ENCODE assay signal across 18 cellular contexts in the genomic region with DNA sequence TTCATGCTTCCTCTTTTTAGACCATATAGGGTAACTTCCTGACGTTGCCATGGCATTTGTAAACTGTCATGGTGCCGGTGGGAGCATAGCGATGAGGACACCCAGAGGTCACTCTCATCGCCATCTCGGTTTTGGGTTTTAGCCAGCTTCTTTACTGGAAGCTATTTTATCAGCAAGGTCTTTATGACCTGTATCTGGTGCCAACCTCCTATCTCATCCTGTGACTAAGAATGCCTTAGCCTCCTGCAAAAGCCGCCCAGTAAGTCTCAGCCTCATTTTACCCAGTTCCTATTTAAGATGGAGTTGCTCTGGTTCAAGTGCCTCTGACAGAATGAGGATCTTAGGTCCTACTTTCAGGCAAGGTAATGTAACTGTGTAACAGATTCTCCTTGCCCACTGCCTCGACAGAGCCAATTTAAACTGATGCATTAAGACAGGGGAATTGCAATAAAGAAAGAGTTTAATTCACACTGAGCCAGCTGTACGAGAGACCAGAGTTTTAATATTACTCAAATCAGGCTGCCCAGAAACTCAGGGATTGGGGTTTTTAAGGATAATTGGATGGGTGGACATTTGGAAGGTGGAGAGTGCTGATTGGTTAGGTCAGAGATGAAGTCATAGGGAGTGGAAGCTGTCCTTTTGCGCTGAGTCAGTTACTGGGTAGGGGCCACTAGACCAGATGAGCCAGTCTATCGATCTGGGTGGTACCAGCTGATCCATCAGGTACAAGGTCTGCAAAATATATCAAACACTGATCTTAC. TPM values are rescaled to one million over a fixed set of nuclear protein-coding genes. Genes with fewer than 3 reads are reported as not detected.
DNase-seq lines count a peak whose midpoint lies in the region; ATAC-seq, FAIRE-seq and TF ChIP-seq lines count a peak whose summit lies in the region.
"Had no signal": no experiment of that assay in that cellular context is flagged by ENCODE, and none has a peak within 500 bp of the region (broad histone marks: within the 10 kb centered on the region; RNA-seq: fewer than 3 reads in every experiment).

No MANE protein-coding gene starts in this region.

- H3K4me1 ChIP-seq in K562 (replicated peaks in 1 of 2; ENCODE audit: control insufficient read depth in 2 of 2, insufficient read depth in 2 of 2, low read length in 2 of 2) = peaks cover 21 to 34% of the 10 kb centered on the region in 2 experiments; a peak in 4 of 5 replicates
- H3K4me1 ChIP-seq: uterus had no signal

- POLR2A ChIA-PET in K562 (lab: Yijun Ruan, JAX) = interaction anchor here (1.1 kb wide), 1 partner anchor 11 kb away, joined by 5 read pairs; no protein-coding TSS in a partner anchor

- CTCF ChIA-PET in K562 (lab: Yijun Ruan, JAX; ENCODE audit: low intra/inter-chr PET ratio) = no interaction called here

- H3K4me2 ChIP-seq in K562 (ENCODE audit: insufficient read depth, low read length) = peak overlapping the region; percentile 14; the same call in 1 of the 2 replicates

- peak overlapping the region; percentile 69 for H2AFZ ChIP-seq in K562 (ENCODE audit: low read depth, low read length)

- no peak overlapping the region for H3K4me3 ChIP-seq in K562
- H3K4me3 ChIP-seq: lung, uterus had no signal

- H3K9ac ChIP-seq in K562 (ENCODE audit: insufficient read depth in 1 of 2, low read depth in 2 of 2, low read length in 2 of 2) = 0 out of 4 replicates have a peak overlapping the region, but pooled peaks of 1 of the 2 experiments have one; percentile 12

- H3K4me3 Mint-ChIP-seq in activated naive CD8-positive, alpha-beta T cell = no peak overlapping the region
- no peak overlapping the region for H3K4me3 Mint-ChIP-seq in activated naive CD8-positive, alpha-beta T cell treated with anti-CD3 and anti-CD28 coated beads for 36 hours
- no peak overlapping the region for H3K4me3 Mint-ChIP-seq in progenitor cell of endocrine pancreas (ENCODE audit: low read depth)
- H3K4me3 Mint-ChIP-seq: activated CD4-positive, alpha-beta T cell treated with anti-CD3 and anti-CD28 coated beads, Interleukin-2, amount 10 ng/mL, durations not matched to agents 7 days and 5 days had no signal

- peak; percentile 42 for ATAC-seq in K562

- peaks cover 3% of the 10 kb centered on the region; the same call in 1 of the 2 replicates for H3K9me3 ChIP-seq in K562 (replicated peaks; ENCODE audit: control insufficient read depth, insufficient read depth, low read depth, low read length)
- H3K9me3 ChIP-seq: uterus had no signal

- H3K27me3 ChIP-seq in K562 (ENCODE audit: control insufficient read depth in 2 of 2, insufficient read depth in 2 of 2, low read length in 2 of 2) = no peaks in the 10 kb centered on the region
- H3K27me3 ChIP-seq: uterus had no signal

- no peak for TF ChIP-seq RAD21 in K562 (CRISPR knock-in tag; conservative IDR thresholded peaks at IDR 0.05 in 1 of 2, IDR thresholded peaks at IDR 0.05 in 1 of 2)

- no peak for TF ChIP-seq POLR2A in K562 (conservative IDR thresholded peaks at IDR 0.05)

- peaks cover 13% of the 10 kb centered on the region for H3K36me3 Mint-ChIP-seq in activated naive CD8-positive, alpha-beta T cell
- H3K36me3 Mint-ChIP-seq in activated naive CD8-positive, alpha-beta T cell treated with anti-CD3 and anti-CD28 coated beads for 36 hours = peaks cover 16% of the 10 kb centered on the region
- H3K36me3 Mint-ChIP-seq in progenitor cell of endocrine pancreas (ENCODE audit: insufficient read depth) = peaks cover 5% of the 10 kb centered on the region

- H3K27ac Mint-ChIP-seq in activated naive CD8-positive, alpha-beta T cell = peak overlapping the region; percentile 5
- no peak overlapping the region for H3K27ac Mint-ChIP-seq in activated naive CD8-positive, alpha-beta T cell treated with anti-CD3 and anti-CD28 coated beads for 36 hours
- H3K27ac Mint-ChIP-seq in progenitor cell of endocrine pancreas = peak overlapping the region; percentile 80

- TF ChIP-seq EP300 in K562 (IDR thresholded peaks at IDR 0.05; ENCODE audit: low read length) = no peak

- no peaks in the 10 kb centered on the region for H3K27me3 Mint-ChIP-seq in activated naive CD8-positive, alpha-beta T cell
- no peaks in the 10 kb centered on the region for H3K27me3 Mint-ChIP-seq in activated naive CD8-positive, alpha-beta T cell treated with anti-CD3 and anti-CD28 coated beads for 36 hours
- H3K27me3 Mint-ChIP-seq in progenitor cell of endocrine pancreas = no peaks in the 10 kb centered on the region
- H3K27me3 Mint-ChIP-seq: activated CD4-positive, alpha-beta T cell treated with anti-CD3 and anti-CD28 coated beads, Interleukin-2, amount 10 ng/mL, durations not matched to agents 7 days and 5 days had no signal

- 25% methylated on average over 10 of the region's 10 CpGs for WGBS in K562 (ENCODE audit: insufficient coverage, low coverage, missing lambda C conversion rate)

- peak overlapping the region; percentile 70 for H3K27ac ChIP-seq in K562 (ENCODE audit: extremely low read depth, low read depth, low read length)
- H3K27ac ChIP-seq: uterus had no signal

- H3K9me3 Mint-ChIP-seq in activated naive CD8-positive, alpha-beta T cell (ENCODE audit: low read depth) = peaks cover 13% of the 10 kb centered on the region
- H3K9me3 Mint-ChIP-seq in activated naive CD8-positive, alpha-beta T cell treated with anti-CD3 and anti-CD28 coated beads for 36 hours = peaks cover 21% of the 10 kb centered on the region
- peaks cover 9% of the 10 kb centered on the region for H3K9me3 Mint-ChIP-seq in progenitor cell of endocrine pancreas (ENCODE audit: low read depth)

- in situ Hi-C loops in K562 (cut with MboI) = no loop called here

- peaks cover 24% of the 10 kb centered on the region for H3K4me1 Mint-ChIP-seq in activated naive CD8-positive, alpha-beta T cell (ENCODE audit: low read depth)
- H3K4me1 Mint-ChIP-seq in activated naive CD8-positive, alpha-beta T cell treated with anti-CD3 and anti-CD28 coated beads for 36 hours = peaks cover 13% of the 10 kb centered on the region
- peaks cover 27% of the 10 kb centered on the region for H3K4me1 Mint-ChIP-seq in progenitor cell of endocrine pancreas (ENCODE audit: low read depth)

- DNase-seq in activated naive CD8-positive, alpha-beta T cell treated with anti-CD3 and anti-CD28 coated beads for 36 hours = no peak
- DNase-seq in OCI-M1 (lab: John Stamatoyannopoulos, UW) (peak; percentile 14), K562 (ENCODE audit: extremely low read depth in 1 of 4, low spot score in 3 of 4) (peak in 1 of 4 experiments; percentile 59), progenitor cell of endocrine pancreas (ENCODE audit: low spot score, unreplicated experiment) (no peak), NCI-H1930 (lab: John Stamatoyannopoulos, UW) (no peak), NK-92 (lab: John Stamatoyannopoulos, UW; ENCODE audit: unreplicated experiment) (no peak)
- no peak for DNase-seq in activated CD4-positive, alpha-beta T cell treated with anti-CD3 and anti-CD28 coated beads for 1 hour
- DNase-seq: activated CD4-positive, alpha-beta T cell treated with anti-CD3 and anti-CD28 coated beads, Interleukin-2, amount 10 ng/mL, durations not matched to agents 7 days and 5 days; activated effector memory CD4-positive, alpha-beta T cell treated with anti-CD3 and anti-CD28 coated beads, Interleukin-2, amount 50 U/mL, for 16 hours; NCI-H1092; NCI-H2081 treated with DMSO at 0.1 percent for 48 hours; NCI-H524; uterus had no signal

- no peaks in the 10 kb centered on the region for H3K36me3 ChIP-seq in K562 (ENCODE audit: control insufficient read depth, insufficient read depth, low read length)
- H3K36me3 ChIP-seq: uterus had no signal

- H3K79me2 ChIP-seq in K562 (ENCODE audit: control insufficient read depth, insufficient read depth, low read length) = no peaks in the 10 kb centered on the region; the same call in 2 of the 3 replicates

- no peaks in the 10 kb centered on the region for H3K9me1 ChIP-seq in K562 (ENCODE audit: control insufficient read depth, insufficient read depth, low read length)

- H4K20me1 ChIP-seq in K562 (replicated peaks; ENCODE audit: control insufficient read depth, insufficient read depth, low read length) = no peaks in the 10 kb centered on the region

- FAIRE-seq in K562 (lab: Jason Lieb, UNC) = no peak
- FAIRE-seq: A204.1, bronchial epithelial cell, TTC549 had no signal

- TF ChIP-seq CTCF in K562 (IDR thresholded peaks at IDR 0.05 in 2 of 3, conservative IDR thresholded peaks at IDR 0.05 in 1 of 3; ENCODE audit: insufficient read depth in 2 of 3, low read depth in 1 of 3, low read length in 3 of 3) (no peak), progenitor cell of endocrine pancreas (IDR thresholded peaks at IDR 0.05; ENCODE audit: unreplicated experiment) (no peak)

- no TSS peak for BruUV-seq in K562 (replicated peaks; lab: Mats Ljungman, UMichigan)

- intact Hi-C loops in K562 (cut with micrococcal nuclease) = loop anchor here (5.0 kb wide), 1 partner anchor 36 kb away; no protein-coding TSS in a partner anchor

RNA-seq across cellular contexts. Expression of gene ATF7IP2, which starts 59.9 kb away (rescaled TPM):
- total RNA-seq in activated naive CD8-positive, alpha-beta T cell treated with anti-CD3 and anti-CD28 coated beads for 36 hours = 10 to 100 TPM; 19.4 to 20.3 TPM
- total RNA-seq in K562 (2011; cell fraction: chromatin; rRNA removed; ENCODE audit: low replicate concordance) = 246 and 608 TPM in 2 replicates
- 106 and 143 TPM in 2 replicates for total RNA-seq in K562 (2011; cell fraction: nucleolus; rRNA removed)
- total RNA-seq in K562 (2011; cell fraction: nucleoplasm; rRNA removed) = 321 and 392 TPM in 2 replicates
- total RNA-seq in K562 (2014; rRNA removed) (107 and 134 TPM in 2 replicates), K562 (2014; rRNA removed; fragmentation: Illumina TruSeq; extraction: Trizol) (196 and 231 TPM in 2 replicates), K562 (2015; rRNA removed; fragmentation: Illumina TruSeq; extraction: Trizol) (156 and 162 TPM in 2 replicates), K562 (2021) (131 and 138 TPM in 2 replicates), progenitor cell of endocrine pancreas (80.7 and 83.0 TPM in 2 replicates)
- polyA plus RNA-seq in K562 (2011; rRNA removed) (152 and 185 TPM in 2 replicates), K562 (2014; fragmentation: Illumina TruSeq; extraction: Trizol) (214 and 273 TPM in 2 replicates), K562 (2014; fragmentation: Nextera tagmentation; extraction: Ambion mirVana) (100 to 1,000 TPM; 352 to 511 TPM), K562 (2014; rRNA removed) (449 and 515 TPM in 2 replicates)
- polyA plus RNA-seq in K562 (2011; cell fraction: cytosol; rRNA removed) = 52.5 and 114 TPM in 2 replicates
- polyA plus RNA-seq in K562 (2011; cell fraction: nucleus; rRNA removed) = 181 and 232 TPM in 2 replicates
- 165 and 294 TPM in 2 replicates for polyA plus RNA-seq in K562 (2012)
- 177 and 221 TPM in 2 replicates for polyA minus RNA-seq in K562 (2011; rRNA and poly(A)+ RNA removed)
- 16.4 and 17.5 TPM in 2 replicates for polyA minus RNA-seq in K562 (2011; cell fraction: cytosol; rRNA and poly(A)+ RNA removed)
- 56.8 and 112 TPM in 2 replicates for polyA minus RNA-seq in K562 (2011; cell fraction: nucleus; rRNA and poly(A)+ RNA removed)
